17 cellular contexts compared by ENCODE assay signal in the genomic region with DNA sequence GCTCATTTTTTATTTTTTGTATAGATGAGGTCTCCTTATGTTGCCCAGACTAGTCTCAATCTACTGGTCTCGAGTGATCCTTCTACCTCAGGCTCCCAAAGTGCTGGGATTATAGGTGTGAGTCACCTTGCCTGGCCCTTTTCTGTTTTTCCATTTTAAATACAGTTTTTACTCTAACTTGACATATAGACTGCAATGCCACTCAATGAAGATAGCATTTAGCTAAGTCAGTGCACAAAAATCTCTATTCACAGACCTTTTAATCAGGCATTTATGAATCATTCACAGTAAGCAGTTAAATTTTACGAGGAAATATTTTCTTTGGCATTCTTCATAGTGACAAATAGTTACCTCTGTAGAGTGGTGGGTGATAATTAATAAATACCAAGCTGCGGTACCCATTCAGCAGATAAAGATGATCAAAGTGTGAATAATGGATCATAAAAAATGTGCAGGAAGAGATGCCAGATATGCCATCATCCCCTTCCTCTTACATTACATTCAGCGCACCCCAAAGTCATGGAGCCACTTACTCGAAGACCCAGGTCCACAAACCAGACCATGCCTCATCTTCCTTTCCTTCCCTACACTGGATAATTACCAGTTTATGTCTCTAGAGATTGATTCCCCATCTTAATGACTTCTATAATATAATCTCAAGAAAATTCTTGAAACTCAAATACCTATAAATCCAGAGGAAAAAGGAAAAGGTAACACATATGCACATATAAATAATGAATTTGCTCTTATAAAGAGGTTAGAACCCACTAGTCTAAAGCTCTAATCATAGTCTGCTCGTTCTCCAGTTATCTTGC. TPM values are rescaled to one million over a fixed set of nuclear protein-coding genes. Genes with fewer than 3 reads are reported as not detected.
DNase-seq lines count a peak whose midpoint lies in the region; ATAC-seq, FAIRE-seq and TF ChIP-seq lines count a peak whose summit lies in the region.
"Had no signal": no experiment of that assay in that cellular context is flagged by ENCODE, and none has a peak within 500 bp of the region (broad histone marks: within the 10 kb centered on the region; RNA-seq: fewer than 3 reads in every experiment).

No MANE protein-coding gene starts in this region.

- H3K27ac Mint-ChIP-seq in Calu3 (ENCODE audit: unreplicated experiment) (peak overlapping the region; percentile 39), naive B cell (peak overlapping the region in 4 of 6 donors; percentile 57 to 86 (median 74))

- peaks cover 68% of the 10 kb centered on the region for H3K4me1 Mint-ChIP-seq in Calu3 (ENCODE audit: low read depth, unreplicated experiment)
- H3K4me1 Mint-ChIP-seq in naive B cell: peaks cover 63 to 82% (median 79%) of the 10 kb centered on the region in 3 donors

- peaks cover 37 to 71% of the 10 kb centered on the region in 2 donors for H3K4me1 ChIP-seq in adrenal gland (replicated peaks in 1 of 2)

- H3K9me3 Mint-ChIP-seq in Calu3 (ENCODE audit: low read depth, unreplicated experiment): no peaks in the 10 kb centered on the region
- no peaks in the 10 kb centered on the region for H3K9me3 Mint-ChIP-seq in naive B cell
- H3K9me3 Mint-ChIP-seq: brain had no signal

- peaks cover 0 to 6% of the 10 kb centered on the region in 2 donors for H3K36me3 ChIP-seq in adrenal gland (replicated peaks in 1 of 2)

- DNase-seq in Calu3: no peak
- DNase-seq in HTR-8/SVneo (ENCODE audit: insufficient read length, low spot score): peak; percentile 17
- DNase-seq in adrenal gland: no peak
- DNase-seq in naive B cell: no peak
- no peak for DNase-seq in DMS79 (lab: John Stamatoyannopoulos, UW)
- no peak for DNase-seq in activated gamma-delta T cell (lab: John Stamatoyannopoulos, UW)
- no peak for DNase-seq in NCI-H2227 treated with DMSO at 0.1 percent for 48 hours (lab: John Stamatoyannopoulos, UW)
- no peak for DNase-seq in GM13977 (ENCODE audit: low spot score)
- DNase-seq: activated CD4-positive, alpha-beta T cell treated with anti-CD3 and anti-CD28 coated beads for 48 hours; activated CD8-positive, alpha-beta memory T cell treated with anti-CD3 and anti-CD28 coated beads, Interleukin-2, amount 50 U/mL, for 48 hours; activated naive CD4-positive, alpha-beta T cell treated with anti-CD3 and anti-CD28 coated beads, Interleukin-2, amount 50 U/mL, for 16 hours; NCI-H1436; NK-92 treated with Interleukin-12 subunit alpha and Interleukin-12 subunit beta, amount 100 ng/mL, for 24 hours; occipital lobe; SJCRH30 had no signal

- TF ChIP-seq CTCF in Calu3 (IDR thresholded peaks at IDR 0.05; ENCODE audit: unreplicated experiment) (no peak), adrenal gland (IDR thresholded peaks at IDR 0.05) (no peak), GM13977 (IDR thresholded peaks at IDR 0.05; ENCODE audit: extremely low read depth, insufficient read depth, missing control alignments) (no peak)

- WGBS in adrenal gland, 4 donors: 62 to 69% (median 66%) methylated on average over 6 of the region's 6 CpGs

- BruUV-seq in Calu3 (replicated peaks; lab: Mats Ljungman, UMichigan): no TSS peak

- FAIRE-seq in HTR-8/SVneo (lab: Jason Lieb, UNC): no peak

- in situ Hi-C loops in GM13977 (cut with MboI; ENCODE audit: low pct_unique_long_range_greater_than_20kb, low sequenced_read_pairs, unreplicated experiment): no loop called here

- H3K9me3 ChIP-seq in adrenal gland (replicated peaks in 1 of 3): no peaks in the 10 kb centered on the region
- H3K9me3 ChIP-seq: SJCRH30 had no signal

- TF ChIP-seq POLR2A in adrenal gland (IDR thresholded peaks at IDR 0.05): no peak

- CTCF ChIA-PET in Calu3 (lab: Charles Lee): interaction anchor here (0.6 to 1.2 kb wide), 3 partner anchors 10 to 112 kb away, joined by 3 to 10 read pairs (median 6); no protein-coding TSS in a partner anchor

- intact Hi-C loops in Calu3 (cut with micrococcal nuclease; ENCODE audit: unreplicated experiment) (no loop called here), adrenal gland (cut with DNase I) (no loop called here)

- ATAC-seq in naive B cell (ENCODE audit: low read depth in 2 of 2): no peak

- no peaks in the 10 kb centered on the region for H3K27me3 Mint-ChIP-seq in Calu3 (ENCODE audit: unreplicated experiment)
- H3K27me3 Mint-ChIP-seq in naive B cell: no peaks in the 10 kb centered on the region
- H3K27me3 Mint-ChIP-seq: brain had no signal

- H3K27me3 ChIP-seq in adrenal gland: no peaks in the 10 kb centered on the region
- H3K27me3 ChIP-seq: SJCRH30 had no signal

- peak overlapping the region in 3 of 5 donors; percentile 14 to 21 (median 20) for H3K27ac ChIP-seq in adrenal gland
- H3K27ac ChIP-seq: HL-60, SJCRH30 had no signal

- H3K4me3 ChIP-seq in adrenal gland: no peak overlapping the region
- H3K4me3 ChIP-seq: SJCRH30 had no signal

- H3K36me3 Mint-ChIP-seq in Calu3 (ENCODE audit: insufficient read depth, unreplicated experiment) (peaks cover 27% of the 10 kb centered on the region), naive B cell (peaks cover 0 to 7% of the 10 kb centered on the region in 2 donors)

- H3K4me3 Mint-ChIP-seq in Calu3 (ENCODE audit: low read depth, unreplicated experiment): no peak overlapping the region
- peak overlapping the region in 3 of 8 donors; percentile 13 to 70 (median 44) for H3K4me3 Mint-ChIP-seq in naive B cell
- H3K4me3 Mint-ChIP-seq: brain had no signal

RNA-seq across cellular contexts. Expression of gene UBE2H, which starts 56.0 kb away (rescaled TPM):
- total RNA-seq in Calu3 (2022) (103 and 115 TPM in 2 replicates), adrenal gland (100 to 1,000 TPM in 7 of 8 donors, 10 to 100 TPM in 1; 94.0 to 392 (median 187) TPM)
- polyA plus RNA-seq in adrenal gland (100 to 1,000 TPM in 1 of 3 donors, 10 to 100 TPM in 2; 48.3 to 140 (median 52.1) TPM), naive B cell (ENCODE audit: low read depth in 6 of 6) (10 to 100 TPM; 35.9 to 86.8 (median 55.6) TPM)
